Comparison of ENCODE assay signal across 1 cellular context in genomic region chr7:138982204-138982623, GRCh38.
TF ChIP-seq lines count a peak whose summit lies in the region.

No MANE protein-coding gene starts in this region.

TF ChIP-seq in K562, 482 proteins besides CTCF, POLR2A, EP300 and RAD21 (continued from another document):
- TF ChIP-seq SIN3A (IDR thresholded peaks at IDR 0.05; ENCODE audit: borderline replicate concordance in 2 of 2, control insufficient read depth in 1 of 2, low read depth in 2 of 2, low read length in 2 of 2) (no peak), KDM2B (CRISPR knock-in tag; IDR thresholded peaks at IDR 0.05) (no peak), ARNT (IDR thresholded peaks at IDR 0.05) (no peak), YBX1 (IDR thresholded peaks at IDR 0.05) (no peak), PRMT5 (CRISPR knock-in tag; IDR thresholded peaks at IDR 0.05) (no peak), CSDE1 (IDR thresholded peaks at IDR 0.05) (no peak), ZC3H8 (IDR thresholded peaks at IDR 0.05) (no peak), VEZF1 (CRISPR knock-in tag; IDR thresholded peaks at IDR 0.05) (no peak), CEBPZ (IDR thresholded peaks at IDR 0.05; ENCODE audit: borderline replicate concordance, low read depth, low read length) (no peak), ZNF274 (IDR thresholded peaks at IDR 0.05; ENCODE audit: borderline replicate concordance, low read depth, low read length) (no peak), MEIS2 (IDR thresholded peaks at IDR 0.05; ENCODE audit: partially characterized antibody) (no peak), KAT8 (IDR thresholded peaks at IDR 0.05; ENCODE audit: low read depth) (no peak), XRCC4 (IDR thresholded peaks at IDR 0.05; ENCODE audit: extremely low read depth, insufficient read depth, insufficient read length) (no peak), ZNF253 (CRISPR knock-in tag; conservative IDR thresholded peaks at IDR 0.05) (no peak), IRF2 (CRISPR knock-in tag; IDR thresholded peaks at IDR 0.05) (no peak), ZNF778 (CRISPR knock-in tag; IDR thresholded peaks at IDR 0.05) (no peak), THAP7 (CRISPR knock-in tag; IDR thresholded peaks at IDR 0.05) (no peak), STAT6 (CRISPR knock-in tag; IDR thresholded peaks at IDR 0.05) (no peak), ZNF830 (CRISPR knock-in tag; IDR thresholded peaks at IDR 0.05) (no peak), ZNF764 (CRISPR knock-in tag; IDR thresholded peaks at IDR 0.05; ENCODE audit: low read depth) (no peak), RNF219 (CRISPR knock-in tag; IDR thresholded peaks at IDR 0.05) (no peak), WHSC1 (IDR thresholded peaks at IDR 0.05; ENCODE audit: low read length) (no peak), CAMTA2 (CRISPR knock-in tag; conservative IDR thresholded peaks at IDR 0.05) (no peak)
